In genomic region chr9:72921888-72922654, GRCh38 we compare ENCODE assay signal across 28 cellular contexts. TPM values are rescaled to one million over a fixed set of nuclear protein-coding genes. Genes with fewer than 3 reads are reported as not detected.
A peak's percentile ranks its signal among the peaks of the same experiment; 100 is the strongest.
DNase-seq lines count a peak whose midpoint lies in the region; ATAC-seq, FAIRE-seq and TF ChIP-seq lines count a peak whose summit lies in the region.
"Had no signal": no experiment of that assay in that cellular context is flagged by ENCODE, and none has a peak within 500 bp of the region (broad histone marks: within the 10 kb centered on the region; RNA-seq: fewer than 3 reads in every experiment).

No MANE protein-coding gene starts in this region.

- POLR2A ChIA-PET in MCF 10A (lab: Yijun Ruan, JAX) (no interaction called here), A549 (lab: Yijun Ruan, JAX) (no interaction called here)

- H3K27me3 ChIP-seq in mammary epithelial cell (ENCODE audit: insufficient read depth, low read length) = no peaks in the 10 kb centered on the region
- H3K27me3 ChIP-seq: BE2C, BLaER1 had no signal

- peak in 1 of 2 experiments; percentile 1; a peak in 2 of 6 replicates for ATAC-seq in A549
- ATAC-seq in HG03457 (IDR thresholded peaks at IDR 0.05; ENCODE audit: unreplicated experiment) = no peak
- ATAC-seq: GM12878 had no signal

- in situ Hi-C loops in mammary epithelial cell (cut with MboI; ENCODE audit: low sequenced_read_pairs in 2 of 2) = no loop called here

- TF ChIP-seq POLR2A in A549 (IDR thresholded peaks at IDR 0.05; ENCODE audit: low read length) = no peak

- H3K4me1 ChIP-seq in mammary epithelial cell (ENCODE audit: insufficient read depth, low read length) (peaks cover 14% of the 10 kb centered on the region), A549 (peaks cover 100% of the 10 kb centered on the region)
- H3K4me1 ChIP-seq: BE2C, BLaER1 had no signal

- no peaks in the 10 kb centered on the region for H3K36me3 ChIP-seq in mammary epithelial cell (ENCODE audit: insufficient read depth, low read length)
- H3K36me3 ChIP-seq: BE2C, BLaER1 had no signal

- no peak overlapping the region for H3K27ac ChIP-seq in mammary epithelial cell (ENCODE audit: insufficient read depth, low read depth, low read length)
- peak overlapping the region; percentile 74 to 90 for H3K27ac ChIP-seq in A549
- H3K27ac ChIP-seq: 22Rv1, BLaER1 had no signal

- H3K27ac Mint-ChIP-seq in MCF 10A (ENCODE audit: low read depth, unreplicated experiment) = no peak overlapping the region
- H3K27ac Mint-ChIP-seq: CD4-positive, CD25-positive, alpha-beta regulatory T cell; CD8-positive, alpha-beta memory T cell had no signal

- TF ChIP-seq EP300 in A549 (IDR thresholded peaks at IDR 0.05) = no peak

- intact Hi-C loops in mammary epithelial cell (cut with micrococcal nuclease) (no loop called here), MCF 10A (cut with micrococcal nuclease) (no loop called here)

- peak; percentile 1 for DNase-seq in mammary epithelial cell
- no peak for DNase-seq in MCF 10A (ENCODE audit: unreplicated experiment)
- DNase-seq in A549 (ENCODE audit: low read depth in 1 of 2, low spot score in 1 of 2) = no peak
- DNase-seq: ACHN; BE2C; C1 segment of cervical spinal cord; CD4-positive, alpha-beta memory T cell; CD4-positive, CD25-positive, alpha-beta regulatory T cell; CD8-positive, alpha-beta memory T cell; COR-L47; DMS 273 treated with DMSO at 0.1 percent for 48 hours; DMS153; DMS53; DMS79; DND-41; EL; GDM1 had no signal

- TF ChIP-seq CTCF in mammary epithelial cell (conservative IDR thresholded peaks at IDR 0.05 in 1 of 2, IDR thresholded peaks at IDR 0.05 in 1 of 2; ENCODE audit: extremely low read depth in 1 of 2, insufficient read depth in 1 of 2, low read depth in 1 of 2, low read length in 2 of 2) (no peak), MCF 10A (IDR thresholded peaks at IDR 0.05; ENCODE audit: unreplicated experiment) (no peak), A549 (IDR thresholded peaks at IDR 0.05) (no peak)

- H3K4me2 ChIP-seq in mammary epithelial cell (ENCODE audit: insufficient read depth, low read depth, low read length) (no peak overlapping the region), A549 (peak overlapping the region; percentile 94)
- H3K4me2 ChIP-seq: BLaER1 had no signal

- BruUV-seq in mammary epithelial cell (replicated peaks; lab: Mats Ljungman, UMichigan) = no TSS peak
- BruUV-seq in MCF 10A (replicated peaks; lab: Mats Ljungman, UMichigan) = no TSS peak

- H3K36me3 Mint-ChIP-seq in MCF 10A (ENCODE audit: insufficient read depth, unreplicated experiment) = no peaks in the 10 kb centered on the region
- H3K36me3 Mint-ChIP-seq: CD4-positive, alpha-beta memory T cell; CD4-positive, CD25-positive, alpha-beta regulatory T cell; CD8-positive, alpha-beta memory T cell had no signal

- no peaks in the 10 kb centered on the region for H3K79me2 ChIP-seq in mammary epithelial cell (ENCODE audit: insufficient read depth, low read length)

- H3K4me3 ChIP-seq in mammary epithelial cell (replicated peaks in 1 of 3; ENCODE audit: insufficient read depth in 1 of 3, low read depth in 2 of 3, low read length in 3 of 3) (no peak overlapping the region), A549 (peak overlapping the region; percentile 0; the same call in 1 of the 3 replicates)
- H3K4me3 ChIP-seq: BLaER1, GM12878 had no signal

- CTCF ChIA-PET in mammary epithelial cell (lab: Charles Lee; ENCODE audit: low non-redundant PET) = no interaction called here
- CTCF ChIA-PET in MCF 10A (lab: Yijun Ruan, JAX) = interaction anchor here (0.6 kb wide), 1 partner anchor 100 kb away, joined by 4 read pairs; no protein-coding TSS in a partner anchor
- CTCF ChIA-PET in A549 (lab: Yijun Ruan, JAX) = interaction anchor here (1.0 to 5.3 kb wide), 6 partner anchors 8 to 100 kb away, joined by 3 to 36 read pairs (median 3); no protein-coding TSS in a partner anchor

- H3K27me3 Mint-ChIP-seq in MCF 10A (ENCODE audit: insufficient read depth, unreplicated experiment) = peaks cover 33% of the 10 kb centered on the region
- H3K27me3 Mint-ChIP-seq: CD4-positive, CD25-positive, alpha-beta regulatory T cell had no signal

- no peaks in the 10 kb centered on the region for H4K20me1 ChIP-seq in mammary epithelial cell (ENCODE audit: insufficient read depth, low read length)
- H4K20me1 ChIP-seq: BLaER1 had no signal

- peak overlapping the region; percentile 33 for H2AFZ ChIP-seq in mammary epithelial cell (ENCODE audit: low read depth, low read length)

- H3K9me3 Mint-ChIP-seq in MCF 10A (ENCODE audit: unreplicated experiment) = no peaks in the 10 kb centered on the region
- H3K9me3 Mint-ChIP-seq: CD4-positive, alpha-beta memory T cell had no signal

- H3K9ac ChIP-seq in mammary epithelial cell (ENCODE audit: insufficient read depth, low read length) = no peak overlapping the region
- H3K9ac ChIP-seq: BLaER1 had no signal

- FAIRE-seq in A549 (lab: Jason Lieb, UNC) = no peak
- peak; percentile 9 for FAIRE-seq in islet of Langerhans (lab: Jason Lieb, UNC)
- FAIRE-seq: GM12878, GM12892, GM18507 had no signal

- no peak for TF ChIP-seq RAD21 in A549 (conservative IDR thresholded peaks at IDR 0.05 in 1 of 2, IDR thresholded peaks at IDR 0.05 in 1 of 2)

- dilution Hi-C loops in mammary epithelial cell (cut with HindIII; ENCODE audit: low sequenced_read_pairs) = no loop called here

- no peaks in the 10 kb centered on the region for H3K9me3 ChIP-seq in mammary epithelial cell (replicated peaks; ENCODE audit: insufficient read depth, low read length)
- no peaks in the 10 kb centered on the region for H3K9me3 ChIP-seq in A549
- H3K9me3 ChIP-seq: BE2C, BLaER1 had no signal

- 74% methylated on average over 5 of the region's 5 CpGs for WGBS in mammary epithelial cell (ENCODE audit: low coverage, missing lambda C conversion rate)
- WGBS in A549 (ENCODE audit: missing lambda C conversion rate) = 66% methylated on average over 5 of the region's 5 CpGs

- H3K4me1 Mint-ChIP-seq in MCF 10A (ENCODE audit: insufficient read depth, unreplicated experiment) = no peaks in the 10 kb centered on the region
- H3K4me1 Mint-ChIP-seq: CD4-positive, alpha-beta memory T cell; CD4-positive, CD25-positive, alpha-beta regulatory T cell; CD8-positive, alpha-beta memory T cell had no signal

- H3K4me3 Mint-ChIP-seq in MCF 10A (ENCODE audit: unreplicated experiment) = no peak overlapping the region
- H3K4me3 Mint-ChIP-seq: CD14-positive monocyte; CD4-positive, alpha-beta memory T cell; CD4-positive, CD25-positive, alpha-beta regulatory T cell; CD8-positive, alpha-beta memory T cell had no signal

TF ChIP-seq in A549, 52 proteins besides CTCF, POLR2A, EP300 and RAD21:
- TF ChIP-seq POLR2AphosphoS2 (conservative IDR thresholded peaks at IDR 0.05; ENCODE audit: low read length) (peak; percentile 98), PBX3 (IDR thresholded peaks at IDR 0.05) (no peak), MAFK (IDR thresholded peaks at IDR 0.05; ENCODE audit: partially characterized antibody) (no peak), JUN (IDR thresholded peaks at IDR 0.05) (peak in 1 of 2 experiments; percentile 12; a peak in 3 of 5 replicates), HOXA7 (CRISPR knock-in tag; IDR thresholded peaks at IDR 0.05) (peak; percentile 19; the same call in 1 of the 2 replicates), RNF2 (IDR thresholded peaks at IDR 0.05; ENCODE audit: borderline replicate concordance, low read depth) (no peak), ZC3H11A (IDR thresholded peaks at IDR 0.05) (no peak), TFCP2L1 (CRISPR knock-in tag; IDR thresholded peaks at IDR 0.05) (0 out of 2 replicates have a peak, but pooled peaks have one; percentile 32), RCOR1 (IDR thresholded peaks at IDR 0.05; ENCODE audit: low read depth, low read length) (no peak), KDM1A (IDR thresholded peaks at IDR 0.05; ENCODE audit: low read depth) (no peak), HDAC2 (IDR thresholded peaks at IDR 0.05) (no peak), BCL3 (IDR thresholded peaks at IDR 0.05) (no peak), PHF8 (IDR thresholded peaks at IDR 0.05; ENCODE audit: borderline replicate concordance, low read depth) (no peak), RARB (CRISPR knock-in tag; IDR thresholded peaks at IDR 0.05) (0 out of 2 replicates have a peak, but pooled peaks have one; percentile 41)
- TF ChIP-seq, protein P1, sequence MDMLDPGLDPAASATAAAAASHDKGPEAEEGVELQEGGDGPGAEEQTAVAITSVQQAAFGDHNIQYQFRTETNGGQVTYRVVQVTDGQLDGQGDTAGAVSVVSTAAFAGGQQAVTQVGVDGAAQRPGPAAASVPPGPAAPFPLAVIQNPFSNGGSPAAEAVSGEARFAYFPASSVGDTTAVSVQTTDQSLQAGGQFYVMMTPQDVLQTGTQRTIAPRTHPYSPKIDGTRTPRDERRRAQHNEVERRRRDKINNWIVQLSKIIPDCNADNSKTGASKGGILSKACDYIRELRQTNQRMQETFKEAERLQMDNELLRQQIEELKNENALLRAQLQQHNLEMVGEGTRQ (IDR thresholded peaks at IDR 0.05) = no peak

RNA-seq across cellular contexts. Expression of gene ALDH1A1, which starts 30.8 kb away (rescaled TPM):
- total RNA-seq in mammary epithelial cell (under 1 TPM in 1 of 2 donors, not detected in 1; 0.33 TPM), MCF 10A (2022) (not detected in 2 replicates)
- polyA plus RNA-seq in mammary epithelial cell (0.22 TPM), A549 (2011; rRNA removed) (6,119 and 8,617 TPM in 2 replicates), A549 (2017; fragmentation: RNase III; extraction: RNeasy Plus Mini Kit Qiagen cat#74134 plus additional on column Dnase treatment) (9,362 to 9,987 TPM (median 9,373 TPM) in 3 replicates)
- polyA minus RNA-seq in mammary epithelial cell = not detected
- polyA plus RNA-seq in A549 (2012; cell fraction: cytosol; rRNA removed) = 2,623 and 3,095 TPM in 2 replicates
- 1,463 and 2,252 TPM in 2 replicates for polyA plus RNA-seq in A549 (2012; cell fraction: nucleus; rRNA removed)
- 2,553 and 2,631 TPM in 2 replicates for polyA minus RNA-seq in A549 (2011; rRNA and poly(A)+ RNA removed)
- total RNA-seq: A172, Daoy, G401 had no signal
- polyA plus RNA-seq: CD4-positive, alpha-beta memory T cell; CD8-positive, alpha-beta memory T cell had no signal
